ENCODE assay signal across 15 cellular contexts in the genomic region with DNA sequence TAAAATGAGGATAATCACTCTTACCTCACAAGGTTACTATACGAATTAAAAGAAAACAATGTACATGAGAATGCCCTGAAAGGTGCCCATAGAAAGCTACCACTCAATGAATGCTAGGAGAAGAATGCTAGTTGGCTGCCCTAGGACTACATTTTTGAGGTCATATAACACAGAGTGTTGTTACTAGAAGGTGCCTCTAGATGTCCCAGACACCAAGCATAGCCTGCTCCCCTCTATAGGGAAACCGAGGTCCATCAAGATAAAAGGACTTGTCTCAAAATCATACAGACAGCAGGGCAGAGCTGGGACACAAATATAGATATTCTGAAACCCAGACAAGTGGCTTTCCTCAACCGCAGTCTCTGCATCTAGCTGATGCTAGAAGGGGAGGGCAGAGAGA.
DNase-seq lines count a peak whose midpoint lies in the region; ATAC-seq and TF ChIP-seq lines count a peak whose summit lies in the region.
"Had no signal": no experiment of that assay in that cellular context is flagged by ENCODE, and none has a peak within 500 bp of the region (broad histone marks: within the 10 kb centered on the region; RNA-seq: fewer than 3 reads in every experiment).

No MANE protein-coding gene starts in this region.

- in situ Hi-C loops in brain microvascular endothelial cell (cut with HindIII; ENCODE audit: low pct_ligation_motif_present, low sequenced_read_pairs) = no loop called here

- no peaks in the 10 kb centered on the region for H3K36me3 ChIP-seq in brain microvascular endothelial cell (replicated peaks)
- H3K36me3 ChIP-seq: BLaER1 treated with 17β-estradiol and CSF1 and Interleukin-3, amounts not matched to agents 10 nM and 100 nM had no signal

- H3K4me3 ChIP-seq in brain microvascular endothelial cell (ENCODE audit: low read depth, low read length) = no peak overlapping the region
- H3K4me3 ChIP-seq: BLaER1 treated with 17β-estradiol and CSF1 and Interleukin-3, amounts not matched to agents 10 nM and 100 nM had no signal

- DNase-seq in AG20443 (ENCODE audit: low spot score) (peak; percentile 20), ELR (ENCODE audit: low read depth) (peak; percentile 6), Kasumi-1 (lab: John Stamatoyannopoulos, UW) (peak; percentile 8 to 14), SW480 (ENCODE audit: low spot score) (peak; percentile 5), NCI-H748 treated with DMSO at 0.1 percent for 48 hours (lab: John Stamatoyannopoulos, UW) (no peak), NCI-H2081 treated with DMSO at 0.1 percent for 48 hours (lab: John Stamatoyannopoulos, UW) (no peak), brain microvascular endothelial cell (no peak)
- DNase-seq: NCI-H1048, NCI-H146, NCI-H2107, NCI-H69, RPMI8226, SW 1271 had no signal

- TF ChIP-seq CTCF in brain microvascular endothelial cell (IDR thresholded peaks at IDR 0.05; ENCODE audit: low read depth, low read length, missing control alignments) = no peak

- H3K27ac ChIP-seq in brain microvascular endothelial cell = no peak overlapping the region
- H3K27ac ChIP-seq: BLaER1 treated with 17β-estradiol and CSF1 and Interleukin-3, amounts not matched to agents 10 nM and 100 nM had no signal

- H3K27me3 ChIP-seq in brain microvascular endothelial cell (replicated peaks) = no peaks in the 10 kb centered on the region

- no peak for ATAC-seq in HG02938 (IDR thresholded peaks at IDR 0.05; ENCODE audit: unreplicated experiment)

Comparison
In these comparisons a context has a peak if more than half of its experiments do, and no peak if none do; other contexts are left out.
1. DNase-seq: peak in AG20443 (single experiment), ELR (single experiment), Kasumi-1 (2 of 2) and SW480 (single experiment); none in NCI-H748 treated with DMSO at 0.1 percent for 48 hours (single experiment), NCI-H2081 treated with DMSO at 0.1 percent for 48 hours (single experiment) and brain microvascular endothelial cell (single experiment).